10 cellular contexts compared by ENCODE assay signal in genomic region chrX:135295238-135295943, GRCh38. TPM values are rescaled to one million over a fixed set of nuclear protein-coding genes. Genes with fewer than 3 reads are reported as not detected.
DNase-seq lines count a peak whose midpoint lies in the region; ATAC-seq and TF ChIP-seq lines count a peak whose summit lies in the region.
"Had no signal": no experiment of that assay in that cellular context is flagged by ENCODE, and none has a peak within 500 bp of the region (broad histone marks: within the 10 kb centered on the region; RNA-seq: fewer than 3 reads in every experiment).

No MANE protein-coding gene starts in this region.

- H3K79me2 ChIP-seq in osteoblast (ENCODE audit: insufficient read depth, low read length) (no peaks in the 10 kb centered on the region), GM23248 (ENCODE audit: insufficient read depth) (no peaks in the 10 kb centered on the region)

- peak overlapping the region; percentile 91 for H3K4me3 Mint-ChIP-seq in activated T-cell treated with anti-CD3 and anti-CD28 coated beads, Interleukin-2, amount 50 U/mL, for 4 hours

- H3K4me1 ChIP-seq in HUES48 (ENCODE audit: control insufficient read depth, insufficient read depth, low read length) (peaks cover 10% of the 10 kb centered on the region; the same call in 1 of the 2 replicates), foreskin keratinocyte (no peaks in the 10 kb centered on the region), osteoblast (ENCODE audit: insufficient read depth, low read length) (no peaks in the 10 kb centered on the region), thoracic aorta (ENCODE audit: control insufficient read depth in 1 of 2, low read depth in 2 of 2) (no peaks in the 10 kb centered on the region), GM23248 (ENCODE audit: insufficient read depth) (no peaks in the 10 kb centered on the region)

- H3F3A ChIP-seq in GM23248 (ENCODE audit: insufficient read depth) = no peaks in the 10 kb centered on the region

- no peaks in the 10 kb centered on the region for H3K9me2 ChIP-seq in GM23248 (ENCODE audit: insufficient read depth)

- peaks cover 3% of the 10 kb centered on the region for H4K20me1 ChIP-seq in osteoblast (ENCODE audit: insufficient read depth, low read length)
- H4K20me1 ChIP-seq in GM23248 (ENCODE audit: insufficient read depth) = no peaks in the 10 kb centered on the region

- H2AFZ ChIP-seq in osteoblast (ENCODE audit: low read length) = no peak overlapping the region
- no peak overlapping the region for H2AFZ ChIP-seq in GM23248

- in situ Hi-C loops in GM23248 (cut with MboI) = no loop called here

- H3K36me3 Mint-ChIP-seq in activated T-cell treated with anti-CD3 and anti-CD28 coated beads, Interleukin-2, amount 50 U/mL, for 4 hours (ENCODE audit: insufficient read depth) = peaks cover 14% of the 10 kb centered on the region

- peak; percentile 32 for TF ChIP-seq CTCF in foreskin keratinocyte (conservative IDR thresholded peaks at IDR 0.05)
- no peak for TF ChIP-seq CTCF in osteoblast (IDR thresholded peaks at IDR 0.05; ENCODE audit: extremely low read depth, low read depth, low read length)
- TF ChIP-seq CTCF in thoracic aorta (IDR thresholded peaks at IDR 0.05) = no peak

- H3K9me3 ChIP-seq in HUES48 (ENCODE audit: control insufficient read depth, insufficient read depth, low read length) (peaks cover 5% of the 10 kb centered on the region; the same call in 1 of the 2 replicates), osteoblast (ENCODE audit: low read depth, low read length) (no peaks in the 10 kb centered on the region), thoracic aorta (no peaks in the 10 kb centered on the region), GM23248 (ENCODE audit: low read depth) (no peaks in the 10 kb centered on the region)

- H3K4me2 ChIP-seq in osteoblast (ENCODE audit: insufficient read depth, low read length) (peak overlapping the region; percentile 60), GM23248 (ENCODE audit: unreplicated experiment) (no peak overlapping the region)

- peaks cover 3% of the 10 kb centered on the region for H3K9me3 Mint-ChIP-seq in activated T-cell treated with anti-CD3 and anti-CD28 coated beads, Interleukin-2, amount 50 U/mL, for 4 hours

- H3K27me3 Mint-ChIP-seq in activated T-cell treated with anti-CD3 and anti-CD28 coated beads, Interleukin-2, amount 50 U/mL, for 4 hours (ENCODE audit: low read depth) = no peaks in the 10 kb centered on the region

- peaks cover 11% of the 10 kb centered on the region for H3K4me1 Mint-ChIP-seq in activated T-cell treated with anti-CD3 and anti-CD28 coated beads, Interleukin-2, amount 50 U/mL, for 4 hours (ENCODE audit: low read depth)

- H3K9ac ChIP-seq in HUES48 (ENCODE audit: low read depth, low read length) (no peak overlapping the region), GM23248 (no peak overlapping the region)

- H3K36me3 ChIP-seq in HUES48 (ENCODE audit: control insufficient read depth, insufficient read depth, low read length) = no peaks in the 10 kb centered on the region
- H3K36me3 ChIP-seq in osteoblast (ENCODE audit: insufficient read depth, low read length) = no peaks in the 10 kb centered on the region
- H3K36me3 ChIP-seq in thoracic aorta = no peaks in the 10 kb centered on the region
- no peaks in the 10 kb centered on the region for H3K36me3 ChIP-seq in GM23248 (ENCODE audit: low read depth)

- H3K27me3 ChIP-seq in HUES48 (ENCODE audit: control insufficient read depth, insufficient read depth, low read length) (peaks cover 11% of the 10 kb centered on the region), foreskin keratinocyte (no peaks in the 10 kb centered on the region), osteoblast (ENCODE audit: insufficient read depth, low read length) (no peaks in the 10 kb centered on the region), thoracic aorta (replicated peaks; ENCODE audit: insufficient read depth) (no peaks in the 10 kb centered on the region), GM23248 (replicated peaks; ENCODE audit: insufficient read depth) (no peaks in the 10 kb centered on the region)

- H3K27ac ChIP-seq in HUES48 (ENCODE audit: low read depth, low read length) (no peak overlapping the region), foreskin keratinocyte (no peak overlapping the region), osteoblast (ENCODE audit: low read depth, low read length) (no peak overlapping the region), thoracic aorta (no peak overlapping the region), GM23248 (no peak overlapping the region)

- peak overlapping the region; percentile 55 for H3K4me3 ChIP-seq in HUES48 (ENCODE audit: low read depth, low read length)
- H3K4me3 ChIP-seq in osteoblast (ENCODE audit: insufficient read depth, low read length) = peak overlapping the region; percentile 51
- peak overlapping the region; percentile 58 for H3K4me3 ChIP-seq in thoracic aorta
- no peak overlapping the region for H3K4me3 ChIP-seq in GM23248

- ATAC-seq in GM19438 (IDR thresholded peaks at IDR 0.05; ENCODE audit: low read depth, unreplicated experiment) = peak; percentile 92
- ATAC-seq in activated T-cell treated with anti-CD3 and anti-CD28 coated beads, Interleukin-2, amount 50 U/mL, for 4 hours = peak; percentile 96 to 98
- ATAC-seq in foreskin keratinocyte = peak; percentile 97
- ATAC-seq in thoracic aorta (ENCODE audit: insufficient number of reproducible peaks, low FRiP score, low read depth) = no peak
- ATAC-seq: left colon had no signal

- DNase-seq in AG20443 (ENCODE audit: low spot score) (peak; percentile 34), foreskin keratinocyte (peak in 1 of 2 donors; percentile 6), osteoblast (ENCODE audit: insufficient read length, low spot score, missing footprints) (no peak), thoracic aorta (ENCODE audit: low spot score) (no peak), GM23248 (no peak)
- DNase-seq in activated T-cell treated with anti-CD3 and anti-CD28 coated beads, Interleukin-2, amount 50 U/mL, for 4 hours = peak; percentile 52
- DNase-seq: DND-41 had no signal

- WGBS in GM23248 (ENCODE audit: low coverage in 1 of 2, low lambda C conversion rate in 2 of 2, missing lambda C conversion rate in 2 of 2), 2 experiments = 60 to 63% methylated on average over 21 to 26 of the region's 26 CpGs

RNA-seq across cellular contexts. Expression of gene ETDC, which starts 13.9 kb away (rescaled TPM):
- total RNA-seq in activated T-cell treated with anti-CD3 and anti-CD28 coated beads, Interleukin-2, amount 50 U/mL, for 4 hours = not detected
- not detected in 2 replicates for total RNA-seq in foreskin keratinocyte
- not detected in 2 replicates for polyA plus RNA-seq in foreskin keratinocyte
- not detected in 2 replicates for total RNA-seq in osteoblast
- total RNA-seq in thoracic aorta = not detected
- total RNA-seq in GM23248 (2014; rRNA removed; shearing (Covaris generic)) = not detected in 2 replicates
- not detected in 2 replicates for polyA plus RNA-seq in GM23248 (2016; fragmentation: Nextera tagmentation; extraction: Ambion mirVana)
- total RNA-seq: left colon had no signal

RNA-seq across cellular contexts. Expression of gene ETDA, which starts 43.5 kb away (rescaled TPM):
- total RNA-seq in activated T-cell treated with anti-CD3 and anti-CD28 coated beads, Interleukin-2, amount 50 U/mL, for 4 hours = not detected
- not detected in 2 replicates for total RNA-seq in foreskin keratinocyte
- polyA plus RNA-seq in foreskin keratinocyte = not detected in 2 replicates
- not detected in 2 replicates for total RNA-seq in osteoblast
- total RNA-seq in thoracic aorta = not detected
- total RNA-seq in GM23248 (2014; rRNA removed; shearing (Covaris generic)) = not detected in 2 replicates
- polyA plus RNA-seq in GM23248 (2016; fragmentation: Nextera tagmentation; extraction: Ambion mirVana) = not detected in 2 replicates
- total RNA-seq: left colon had no signal

RNA-seq across cellular contexts. Expression of gene ZNF75D, which starts 48.5 kb away (rescaled TPM):
- 1 to 10 TPM; 3.9 to 4.1 (median 4.0) TPM for total RNA-seq in activated T-cell treated with anti-CD3 and anti-CD28 coated beads, Interleukin-2, amount 50 U/mL, for 4 hours
- 3.8 and 4.1 TPM in 2 replicates for total RNA-seq in foreskin keratinocyte
- 2.0 and 2.1 TPM in 2 replicates for polyA plus RNA-seq in foreskin keratinocyte
- 7.7 and 8.3 TPM in 2 replicates for total RNA-seq in osteoblast
- 1 to 10 TPM; 7.4 to 7.5 TPM for total RNA-seq in thoracic aorta
- total RNA-seq in GM23248 (2014; rRNA removed; shearing (Covaris generic)) = 3.9 and 5.5 TPM in 2 replicates
- polyA plus RNA-seq in GM23248 (2016; fragmentation: Nextera tagmentation; extraction: Ambion mirVana) = 2.7 and 3.5 TPM in 2 replicates

RNA-seq across cellular contexts. Expression of gene ZNF449, which starts 49.2 kb away (rescaled TPM):
- total RNA-seq in activated T-cell treated with anti-CD3 and anti-CD28 coated beads, Interleukin-2, amount 50 U/mL, for 4 hours = under 1 TPM; 0.63 to 0.83 (median 0.65) TPM
- total RNA-seq in foreskin keratinocyte (5.1 and 5.5 TPM in 2 replicates), osteoblast (11.6 and 14.7 TPM in 2 replicates), thoracic aorta (10 to 100 TPM; 13.1 to 22.1 TPM)
- polyA plus RNA-seq in foreskin keratinocyte (1.2 and 1.7 TPM in 2 replicates), GM23248 (2016; fragmentation: Nextera tagmentation; extraction: Ambion mirVana) (6.2 and 6.8 TPM in 2 replicates)
- 9.6 and 9.8 TPM in 2 replicates for total RNA-seq in GM23248 (2014; rRNA removed; shearing (Covaris generic))

Comparison
In these comparisons a context has a peak if more than half of its experiments do, and no peak if none do; other contexts are left out.
1. DNase-seq: peak in AG20443 (single experiment) and activated T-cell treated with anti-CD3 and anti-CD28 coated beads, Interleukin-2, amount 50 U/mL, for 4 hours (single experiment); none in osteoblast (single experiment), thoracic aorta (single experiment) and GM23248 (single experiment).